ENCODE assay signal across 2 cellular contexts in genomic region chr15:79101866-79102581, GRCh38.
TF ChIP-seq lines count a peak whose summit lies in the region.

No MANE protein-coding gene starts in this region.

TF ChIP-seq in A549, 52 proteins besides CTCF, POLR2A, EP300 and RAD21:
- no peak for TF ChIP-seq E2F6 (IDR thresholded peaks at IDR 0.05; ENCODE audit: borderline replicate concordance, low read depth)
- TF ChIP-seq FOXS1 (CRISPR knock-in tag; IDR thresholded peaks at IDR 0.05), result no peak
- no peak for TF ChIP-seq MAFK (IDR thresholded peaks at IDR 0.05; ENCODE audit: partially characterized antibody)
- no peak for TF ChIP-seq TP53 (CRISPR knock-in tag; IDR thresholded peaks at IDR 0.05)
- no peak for TF ChIP-seq BCL3 (IDR thresholded peaks at IDR 0.05)
- TF ChIP-seq KDM5A (IDR thresholded peaks at IDR 0.05), result no peak
- TF ChIP-seq RFX5 (IDR thresholded peaks at IDR 0.05), result no peak
- TF ChIP-seq ELK1 (IDR thresholded peaks at IDR 0.05; ENCODE audit: low read depth, low read length), result no peak
- no peak for TF ChIP-seq SMC3 (IDR thresholded peaks at IDR 0.05)
- TF ChIP-seq POLR2AphosphoS2 (conservative IDR thresholded peaks at IDR 0.05; ENCODE audit: low read length), result no peak
- TF ChIP-seq ZC3H11A (IDR thresholded peaks at IDR 0.05), result no peak
- TF ChIP-seq RCOR1 (IDR thresholded peaks at IDR 0.05; ENCODE audit: low read depth, low read length), result no peak
- no peak for TF ChIP-seq CEBPB (IDR thresholded peaks at IDR 0.05)
- TF ChIP-seq SREBF2 (IDR thresholded peaks at IDR 0.05), result no peak
- TF ChIP-seq JUN (IDR thresholded peaks at IDR 0.05), result no peak

TF ChIP-seq in K562, 482 proteins besides CTCF, POLR2A, EP300 and RAD21 (continued from another document):
- TF ChIP-seq ZHX1 (conservative IDR thresholded peaks at IDR 0.05; ENCODE audit: low read length), result no peak
- peak; percentile 85 for TF ChIP-seq PKNOX1 (IDR thresholded peaks at IDR 0.05)
- TF ChIP-seq PBX2 (CRISPR knock-in tag; IDR thresholded peaks at IDR 0.05; ENCODE audit: low read depth), result no peak
- TF ChIP-seq PBX2 (tag; conservative IDR thresholded peaks at IDR 0.05; ENCODE audit: low read depth), result peak; percentile 85
- no peak for TF ChIP-seq ATF1 (CRISPR knock-in tag; IDR thresholded peaks at IDR 0.05)
- peak; percentile 75 for TF ChIP-seq ATF1 (tag; IDR thresholded peaks at IDR 0.05)
- TF ChIP-seq CREB1 (IDR thresholded peaks at IDR 0.05), result 0 out of 2 replicates have a peak, but pooled peaks have one; percentile 29
- TF ChIP-seq CREB1 (CRISPR knock-in tag; IDR thresholded peaks at IDR 0.05), result no peak
- TF ChIP-seq PPARD (CRISPR knock-in tag; IDR thresholded peaks at IDR 0.05), result no peak
- peak in 1 of 2 experiments; percentile 51; a peak in 1 of 4 replicates for TF ChIP-seq RCOR1 (IDR thresholded peaks at IDR 0.05; ENCODE audit: borderline replicate concordance in 1 of 2, low read depth in 2 of 2, low read length in 2 of 2)
- no peak for TF ChIP-seq KDM4B (IDR thresholded peaks at IDR 0.05; ENCODE audit: borderline replicate concordance in 2 of 2, low read depth in 1 of 2)
- TF ChIP-seq THAP7 (CRISPR knock-in tag; IDR thresholded peaks at IDR 0.05), result no peak
- no peak for TF ChIP-seq ZKSCAN3 (CRISPR knock-in tag; IDR thresholded peaks at IDR 0.05)
- peak; percentile 87 for TF ChIP-seq CREM (IDR thresholded peaks at IDR 0.05; ENCODE audit: low read depth)
- peak; percentile 81 for TF ChIP-seq EGR1 (conservative IDR thresholded peaks at IDR 0.05)
- TF ChIP-seq NELFE (IDR thresholded peaks at IDR 0.05; ENCODE audit: insufficient read depth, insufficient read length), result no peak
- 0 out of 2 replicates have a peak, but pooled peaks have one; percentile 44 for TF ChIP-seq ZNF766 (CRISPR knock-in tag; conservative IDR thresholded peaks at IDR 0.05)
- TF ChIP-seq ADNP (tag; IDR thresholded peaks at IDR 0.05), result no peak
- TF ChIP-seq ZNF212 (CRISPR knock-in tag; IDR thresholded peaks at IDR 0.05), result no peak
